35 cellular contexts compared by ENCODE assay signal in genomic region chr11:105618343-105618955, GRCh38. TPM values are rescaled to one million over a fixed set of nuclear protein-coding genes. Genes with fewer than 3 reads are reported as not detected.
"Had no signal": no experiment of that assay in that cellular context is flagged by ENCODE, and none has a peak within 500 bp of the region (broad histone marks: within the 10 kb centered on the region; RNA-seq: fewer than 3 reads in every experiment).

No MANE protein-coding gene starts in this region.

- H3K4me1 ChIP-seq: body of pancreas, gastrocnemius medialis, prostate gland, suprapubic skin, tibial artery, upper lobe of right lung had no signal

- H3K27ac Mint-ChIP-seq: activated CD4-positive, alpha-beta T cell treated with anti-CD3 and anti-CD28 coated beads, Interleukin-2, amount 10 ng/mL, durations not matched to agents 24 days and 14 days; activated CD8-positive, alpha-beta memory T cell treated with anti-CD3 and anti-CD28 coated beads, Interleukin-2, amount 10 ng/mL, durations not matched to agents 7 days and 5 days; activated CD8-positive, alpha-beta T cell treated with anti-CD3 and anti-CD28 coated beads for 36 hours; activated naive CD8-positive, alpha-beta T cell; activated T-cell treated with anti-CD3 and anti-CD28 coated beads, Interleukin-2, amount 50 U/mL, for 72 hours; effector memory CD8-positive, alpha-beta T cell; mesothelial cell of epicardium; naive B cell; nephron progenitor cell; stimulated activated memory B cell treated with anti-CD40 and anti-IgM and Interleukin-4, amounts not matched to agents 10 μg/mL and 1 μg/mL and 100 μg/mL, for 72 hours; stimulated activated naive CD8-positive, alpha-beta T cell treated with anti-CD3 and anti-CD28 coated beads, Interleukin-15, amount 100 ng/mL, for 72 hours; T-helper 1 cell treated with Interleukin-12 subunit alpha and Interleukin-12 subunit beta and Interleukin-4 antibody, amounts not matched to agents 30 μg/mL and 1 μg/mL, for 36 hours had no signal

- ATAC-seq: activated CD8-positive, alpha-beta memory T cell treated with anti-CD3 and anti-CD28 coated beads, Interleukin-2, amount 10 ng/mL, durations not matched to agents 7 days and 5 days; activated CD8-positive, alpha-beta T cell treated with anti-CD3 and anti-CD28 coated beads for 36 hours; activated T-cell treated with anti-CD3 and anti-CD28 coated beads, Interleukin-2, amount 50 U/mL, for 72 hours; body of pancreas; effector memory CD8-positive, alpha-beta T cell; gastrocnemius medialis; left cardiac atrium; left ventricle myocardium superior; sciatic nerve; stimulated activated naive CD8-positive, alpha-beta T cell treated with anti-CD3 and anti-CD28 coated beads, Interleukin-15, amount 100 ng/mL, for 72 hours; upper lobe of right lung had no signal

- H3K36me3 Mint-ChIP-seq: activated CD8-positive, alpha-beta memory T cell treated with anti-CD3 and anti-CD28 coated beads, Interleukin-2, amount 10 ng/mL, durations not matched to agents 7 days and 5 days; activated naive CD8-positive, alpha-beta T cell; naive B cell; stimulated activated memory B cell treated with anti-CD40 and anti-IgM and Interleukin-4, amounts not matched to agents 10 μg/mL and 1 μg/mL and 100 μg/mL, for 72 hours had no signal

- DNase-seq: activated CD4-positive, alpha-beta T cell treated with anti-CD3 and anti-CD28 coated beads, Interleukin-2, amount 10 ng/mL, durations not matched to agents 24 days and 14 days; activated CD4-positive, CD25-positive, alpha-beta regulatory T cell treated with anti-CD3 and anti-CD28 coated beads, Interleukin-2, amount 50 U/mL, for 72 hours; activated CD8-positive, alpha-beta memory T cell treated with anti-CD3 and anti-CD28 coated beads, Interleukin-2, amount 10 ng/mL, durations not matched to agents 7 days and 5 days; activated CD8-positive, alpha-beta T cell treated with anti-CD3 and anti-CD28 coated beads for 36 hours; activated naive CD4-positive, alpha-beta T cell; activated T-cell treated with anti-CD3 and anti-CD28 coated beads, Interleukin-2, amount 50 U/mL, for 72 hours; body of pancreas; cortex of kidney; effector memory CD8-positive, alpha-beta T cell; erythroblast; gastrocnemius medialis; glutamatergic neuron; left cardiac atrium; left ventricle myocardium superior; mammary epithelial cell; naive B cell; nephron progenitor cell; ovary; retina; small intestine; stimulated activated CD4-positive, alpha-beta T cell treated with anti-CD3 and anti-CD28 coated beads, Interleukin-4, amount 100 ng/mL, for 24 hours; stimulated activated naive CD8-positive, alpha-beta T cell treated with anti-CD3 and anti-CD28 coated beads, Interleukin-15, amount 100 ng/mL, for 72 hours; T-helper 9 cell; tibial artery; upper lobe of right lung had no signal

- H3K9me3 ChIP-seq: body of pancreas, gastrocnemius medialis, neutrophil, ovary, prostate gland, suprapubic skin, tibial artery, upper lobe of right lung had no signal

- H3K27me3 ChIP-seq: body of pancreas, gastrocnemius medialis, neutrophil, ovary, suprapubic skin, tibial artery, upper lobe of right lung had no signal

- H3K4me3 Mint-ChIP-seq: activated CD4-positive, alpha-beta T cell treated with anti-CD3 and anti-CD28 coated beads, Interleukin-2, amount 10 ng/mL, durations not matched to agents 24 days and 14 days; activated CD8-positive, alpha-beta memory T cell treated with anti-CD3 and anti-CD28 coated beads, Interleukin-2, amount 10 ng/mL, durations not matched to agents 7 days and 5 days; activated CD8-positive, alpha-beta T cell treated with anti-CD3 and anti-CD28 coated beads for 36 hours; activated naive CD8-positive, alpha-beta T cell; activated T-cell treated with anti-CD3 and anti-CD28 coated beads, Interleukin-2, amount 50 U/mL, for 72 hours; effector memory CD8-positive, alpha-beta T cell; mesothelial cell of epicardium; naive B cell; nephron progenitor cell; stimulated activated memory B cell treated with anti-CD40 and anti-IgM and Interleukin-4, amounts not matched to agents 10 μg/mL and 1 μg/mL and 100 μg/mL, for 72 hours; stimulated activated naive CD8-positive, alpha-beta T cell treated with anti-CD3 and anti-CD28 coated beads, Interleukin-15, amount 100 ng/mL, for 72 hours; T-helper 1 cell treated with Interleukin-12 subunit alpha and Interleukin-12 subunit beta and Interleukin-4 antibody, amounts not matched to agents 30 μg/mL and 1 μg/mL, for 36 hours had no signal

- H3K36me3 ChIP-seq: cardiac muscle cell, gastrocnemius medialis, neutrophil, ovary, prostate gland, suprapubic skin, tibial artery, upper lobe of right lung had no signal

- H3K4me1 Mint-ChIP-seq: activated CD4-positive, alpha-beta T cell treated with anti-CD3 and anti-CD28 coated beads, Interleukin-2, amount 10 ng/mL, durations not matched to agents 24 days and 14 days; activated CD8-positive, alpha-beta memory T cell treated with anti-CD3 and anti-CD28 coated beads, Interleukin-2, amount 10 ng/mL, durations not matched to agents 7 days and 5 days; naive B cell; nephron progenitor cell; stimulated activated memory B cell treated with anti-CD40 and anti-IgM and Interleukin-4, amounts not matched to agents 10 μg/mL and 1 μg/mL and 100 μg/mL, for 72 hours; stimulated activated naive CD8-positive, alpha-beta T cell treated with anti-CD3 and anti-CD28 coated beads, Interleukin-15, amount 100 ng/mL, for 72 hours had no signal

- H3K9me3 Mint-ChIP-seq: activated CD4-positive, alpha-beta T cell treated with anti-CD3 and anti-CD28 coated beads, Interleukin-2, amount 10 ng/mL, durations not matched to agents 24 days and 14 days; activated CD8-positive, alpha-beta T cell treated with anti-CD3 and anti-CD28 coated beads for 36 hours; activated T-cell treated with anti-CD3 and anti-CD28 coated beads, Interleukin-2, amount 50 U/mL, for 72 hours; effector memory CD8-positive, alpha-beta T cell; nephron progenitor cell; stimulated activated memory B cell treated with anti-CD40 and anti-IgM and Interleukin-4, amounts not matched to agents 10 μg/mL and 1 μg/mL and 100 μg/mL, for 72 hours; stimulated activated naive CD8-positive, alpha-beta T cell treated with anti-CD3 and anti-CD28 coated beads, Interleukin-15, amount 100 ng/mL, for 72 hours; T-helper 1 cell treated with Interleukin-12 subunit alpha and Interleukin-12 subunit beta and Interleukin-4 antibody, amounts not matched to agents 30 μg/mL and 1 μg/mL, for 36 hours had no signal

- H3K4me3 ChIP-seq: body of pancreas, cardiac muscle cell, gastrocnemius medialis, ovary, prostate gland, suprapubic skin, tibial artery, upper lobe of right lung had no signal

- H3K27me3 Mint-ChIP-seq: activated CD4-positive, alpha-beta T cell treated with anti-CD3 and anti-CD28 coated beads, Interleukin-2, amount 10 ng/mL, durations not matched to agents 24 days and 14 days; activated CD8-positive, alpha-beta memory T cell treated with anti-CD3 and anti-CD28 coated beads, Interleukin-2, amount 10 ng/mL, durations not matched to agents 7 days and 5 days; activated CD8-positive, alpha-beta T cell treated with anti-CD3 and anti-CD28 coated beads for 36 hours; activated naive CD8-positive, alpha-beta T cell; effector memory CD8-positive, alpha-beta T cell; naive B cell; stimulated activated memory B cell treated with anti-CD40 and anti-IgM and Interleukin-4, amounts not matched to agents 10 μg/mL and 1 μg/mL and 100 μg/mL, for 72 hours; stimulated activated naive CD8-positive, alpha-beta T cell treated with anti-CD3 and anti-CD28 coated beads, Interleukin-15, amount 100 ng/mL, for 72 hours had no signal

RNA-seq across cellular contexts. Expression of gene GRIA4, which starts 8.6 kb away (rescaled TPM):
- total RNA-seq: activated CD4-positive, alpha-beta T cell treated with anti-CD3 and anti-CD28 coated beads, Interleukin-2, amount 10 ng/mL, durations not matched to agents 24 days and 14 days; activated CD8-positive, alpha-beta memory T cell treated with anti-CD3 and anti-CD28 coated beads, Interleukin-2, amount 10 ng/mL, durations not matched to agents 7 days and 5 days; activated CD8-positive, alpha-beta T cell treated with anti-CD3 and anti-CD28 coated beads for 36 hours; activated T-cell treated with anti-CD3 and anti-CD28 coated beads, Interleukin-2, amount 50 U/mL, for 72 hours; chondrocyte; gastrocnemius medialis; left cardiac atrium; left ventricle myocardium superior; prostate gland; upper lobe of right lung had no signal
